8 cellular contexts compared by ENCODE assay signal in genomic region chr1:1264868-1265272, GRCh38. TPM values are rescaled to one million over a fixed set of nuclear protein-coding genes. Genes with fewer than 3 reads are reported as not detected.
DNase-seq lines count a peak whose midpoint lies in the region; ATAC-seq and TF ChIP-seq lines count a peak whose summit lies in the region.

No MANE protein-coding gene starts in this region.

- H3K4me3 Mint-ChIP-seq in osteocyte (ENCODE audit: unreplicated experiment): peak overlapping the region; percentile 26

- DNase-seq in GM12864 (ENCODE audit: low read depth): no peak
- DNase-seq in NCI-H69 (lab: John Stamatoyannopoulos, UW): peak; percentile 15
- peak; percentile 79 to 99 for DNase-seq in cardiac fibroblast (ENCODE audit: low read depth in 2 of 2)
- DNase-seq in osteocyte (ENCODE audit: extremely low spot score, unreplicated experiment): peak; percentile 92
- no peak for DNase-seq in D341Med (ENCODE audit: low spot score)
- no peak for DNase-seq in GM20000 (ENCODE audit: low spot score)
- DNase-seq in NCI-H524 treated with DMSO at 0.1 percent for 48 hours (lab: John Stamatoyannopoulos, UW): no peak

- H3K4me1 Mint-ChIP-seq in osteocyte (ENCODE audit: unreplicated experiment): peaks cover 39% of the 10 kb centered on the region

- peaks cover 16% of the 10 kb centered on the region for H3K36me3 Mint-ChIP-seq in osteocyte (ENCODE audit: unreplicated experiment)

- no peak for ATAC-seq in HG02678 (IDR thresholded peaks at IDR 0.05; ENCODE audit: unreplicated experiment)

- peak overlapping the region; percentile 97 for H3K27ac Mint-ChIP-seq in osteocyte (ENCODE audit: unreplicated experiment)

- H3K27me3 Mint-ChIP-seq in osteocyte (ENCODE audit: unreplicated experiment): no peaks in the 10 kb centered on the region

- H3K4me3 ChIP-seq in GM12864 (ENCODE audit: low read depth, low read length): no peak overlapping the region
- H3K4me3 ChIP-seq in cardiac fibroblast (replicated peaks in 1 of 2; ENCODE audit: low read depth in 2 of 2, low read length in 2 of 2): no peak overlapping the region

- TF ChIP-seq CTCF in GM12864 (IDR thresholded peaks at IDR 0.05; ENCODE audit: low read depth, low read length, missing control alignments) (peak; percentile 14), cardiac fibroblast (IDR thresholded peaks at IDR 0.05; ENCODE audit: low read depth, low read length) (peak; percentile 63), osteocyte (IDR thresholded peaks at IDR 0.05) (peak; percentile 68), GM20000 (IDR thresholded peaks at IDR 0.05; ENCODE audit: extremely low read depth, missing control alignments) (no peak)

- H3K9me3 Mint-ChIP-seq in osteocyte (ENCODE audit: unreplicated experiment): no peaks in the 10 kb centered on the region

RNA-seq across cellular contexts. Expression of gene UBE2J2, which starts 8.8 kb away (rescaled TPM):
- 58.2 and 65.1 TPM in 2 replicates for total RNA-seq in osteocyte

RNA-seq across cellular contexts. Expression of gene SCNN1D, which starts 15.4 kb away (rescaled TPM):
- 6.2 and 11.0 TPM in 2 replicates for total RNA-seq in osteocyte

RNA-seq across cellular contexts. Expression of gene C1QTNF12, which starts 18.3 kb away (rescaled TPM):
- total RNA-seq in osteocyte: 3.6 and 3.8 TPM in 2 replicates

RNA-seq across cellular contexts. Expression of gene B3GALT6, which starts 32.8 kb away (rescaled TPM):
- total RNA-seq in osteocyte: 38.6 and 39.8 TPM in 2 replicates

RNA-seq across cellular contexts. Expression of gene SDF4, which starts 33.1 kb away (rescaled TPM):
- 196 and 200 TPM in 2 replicates for total RNA-seq in osteocyte

Comparison
In these comparisons a context has a peak if more than half of its experiments do, and no peak if none do; other contexts are left out.
1. DNase-seq: peak in NCI-H69 (single experiment), cardiac fibroblast (2 of 2) and osteocyte (single experiment); none in GM12864 (single experiment), D341Med (single experiment), GM20000 (single experiment) and NCI-H524 treated with DMSO at 0.1 percent for 48 hours (single experiment).